In the genomic region with DNA sequence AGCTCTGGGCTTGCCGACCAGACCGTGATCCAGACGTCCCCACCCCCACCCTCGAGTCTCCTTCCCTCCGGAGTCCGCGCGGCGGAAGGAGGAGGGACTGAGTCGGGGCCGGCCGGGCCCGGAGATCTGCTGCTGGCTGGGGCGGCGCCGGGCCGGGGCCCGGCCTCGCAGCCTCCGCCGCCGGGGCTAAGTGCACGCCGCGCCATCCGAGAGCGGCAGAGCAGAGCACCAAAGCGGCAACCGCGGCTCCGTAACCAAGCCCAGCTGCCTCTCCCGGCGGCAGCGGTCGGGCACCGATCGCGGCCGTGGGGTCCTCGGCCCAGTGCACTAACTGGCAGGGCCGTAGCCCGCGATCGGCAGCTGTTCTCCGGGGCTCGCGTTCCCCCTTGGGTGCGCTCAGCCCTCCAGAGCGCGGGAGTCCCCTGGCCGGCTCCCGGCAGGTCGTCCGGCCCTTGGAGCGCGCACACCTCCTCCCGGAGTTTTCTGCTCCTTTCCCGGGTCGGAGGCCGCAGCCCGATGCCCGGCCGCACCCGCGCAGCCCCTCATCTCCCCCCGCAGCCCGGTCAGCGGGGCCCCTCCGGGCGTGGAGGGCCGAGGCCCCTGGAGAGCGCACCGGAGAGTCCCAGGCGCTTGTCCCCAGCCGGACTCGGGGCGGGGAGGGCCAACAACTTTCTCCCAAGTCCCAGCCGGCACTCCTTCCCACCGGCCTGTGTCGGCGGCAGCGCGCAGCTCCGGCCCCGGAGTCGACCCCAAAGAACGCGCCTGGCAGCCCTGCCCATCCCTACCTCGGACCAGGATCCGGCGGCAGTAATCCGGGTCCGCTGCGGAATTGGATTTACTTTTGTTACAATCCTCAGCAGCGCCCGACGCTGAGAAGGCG, we compare ENCODE assay signal across 8 cellular contexts. TPM values are rescaled to one million over a fixed set of nuclear protein-coding genes. Genes with fewer than 3 reads are reported as not detected.
DNase-seq lines count a peak whose midpoint lies in the region; ATAC-seq and TF ChIP-seq lines count a peak whose summit lies in the region.

No MANE protein-coding gene starts in this region.

- H3K27ac Mint-ChIP-seq in CD14-positive monocyte, result no peak overlapping the region

- TF ChIP-seq CTCF in CD14-positive monocyte (IDR thresholded peaks at IDR 0.05), result no peak
- TF ChIP-seq CTCF in epithelial cell of proximal tubule (conservative IDR thresholded peaks at IDR 0.05; ENCODE audit: low read depth, low read length), result no peak
- TF ChIP-seq CTCF in omental fat pad (IDR thresholded peaks at IDR 0.05), result no peak
- TF ChIP-seq CTCF in GM10266 (IDR thresholded peaks at IDR 0.05; ENCODE audit: control insufficient read depth, insufficient read depth, low read depth, missing control alignments), result no peak

- H3K4me1 ChIP-seq in neuron (ENCODE audit: insufficient read depth, low read length), result peaks cover 24% of the 10 kb centered on the region

- peaks cover 0 to 47% (median 29%) of the 10 kb centered on the region in 7 donors for H3K9me3 Mint-ChIP-seq in CD14-positive monocyte

- H3K36me3 Mint-ChIP-seq in CD14-positive monocyte, result peaks cover 0 to 13% of the 10 kb centered on the region in 2 donors

- intact Hi-C loops in CD14-positive monocyte (cut with micrococcal nuclease), result no loop called here

- H3K27me3 Mint-ChIP-seq in CD14-positive monocyte (ENCODE audit: low read depth in 3 of 3), result peaks cover 88 to 96% (median 89%) of the 10 kb centered on the region in 3 donors

- H3K4me3 ChIP-seq in MG63, result peak overlapping the region; percentile 52
- peak overlapping the region; percentile 43 for H3K4me3 ChIP-seq in epithelial cell of proximal tubule (ENCODE audit: low read depth, low read length)
- peak overlapping the region; percentile 37 for H3K4me3 ChIP-seq in neuron (ENCODE audit: low read length)

- no peaks in the 10 kb centered on the region for H3K36me3 ChIP-seq in MG63
- H3K36me3 ChIP-seq in neuron (ENCODE audit: insufficient read depth, low read length), result no peaks in the 10 kb centered on the region

- ATAC-seq in omental fat pad (ENCODE audit: low FRiP score), result no peak

- DNase-seq in CD14-positive monocyte (ENCODE audit: low spot score) (no peak), MG63 (peak; percentile 66), epithelial cell of proximal tubule (ENCODE audit: low read depth) (no peak), omental fat pad (ENCODE audit: low spot score) (no peak), SK-N-DZ (ENCODE audit: low spot score) (no peak), GM10266 (ENCODE audit: extremely low spot score) (no peak), NCI-H226 (no peak)

- H3K27me3 ChIP-seq in MG63 (peaks cover 6% of the 10 kb centered on the region), neuron (ENCODE audit: insufficient read depth, low read length) (peaks cover 91% of the 10 kb centered on the region)

- peaks cover 35% of the 10 kb centered on the region for H3K4me1 Mint-ChIP-seq in CD14-positive monocyte

- H2AFZ ChIP-seq in neuron (ENCODE audit: low read depth, low read length), result peak overlapping the region; percentile 70

- H3K9me3 ChIP-seq in MG63, result no peaks in the 10 kb centered on the region
- peaks cover 4% of the 10 kb centered on the region for H3K9me3 ChIP-seq in neuron (ENCODE audit: low read length)

- peak overlapping the region; percentile 51 to 91 for H3K4me3 Mint-ChIP-seq in CD14-positive monocyte

RNA-seq across cellular contexts. Expression of a gene that starts 0.8 kb away (rescaled TPM):
- polyA plus RNA-seq in CD14-positive monocyte, result not detected
- total RNA-seq in MG63 (2014; rRNA removed; shearing (Covaris generic); ENCODE audit: low replicate concordance), result not detected in 2 replicates
- total RNA-seq in epithelial cell of proximal tubule (not detected in 2 replicates), omental fat pad (not detected)
- not detected in 2 replicates for polyA plus RNA-seq in SK-N-DZ (2014; cell fraction: cytosol; rRNA removed)
- not detected in 2 replicates for polyA plus RNA-seq in SK-N-DZ (2014; cell fraction: nucleus; rRNA removed)
